Comparison of ENCODE assay signal across 36 cellular contexts in genomic region chr1:47209725-47210330, GRCh38. TPM values are rescaled to one million over a fixed set of nuclear protein-coding genes. Genes with fewer than 3 reads are reported as not detected.
A peak's percentile ranks its signal among the peaks of the same experiment; 100 is the strongest.
DNase-seq lines count a peak whose midpoint lies in the region; ATAC-seq and TF ChIP-seq lines count a peak whose summit lies in the region.
"Had no signal": no experiment of that assay in that cellular context is flagged by ENCODE, and none has a peak within 500 bp of the region (broad histone marks: within the 10 kb centered on the region; RNA-seq: fewer than 3 reads in every experiment).

No MANE protein-coding gene starts in this region.

- peaks cover 25% of the 10 kb centered on the region for H3K4me1 ChIP-seq in mammary epithelial cell (ENCODE audit: insufficient read depth, low read length)
- no peaks in the 10 kb centered on the region for H3K4me1 ChIP-seq in RWPE2 (ENCODE audit: insufficient read depth, poor library complexity, severe bottlenecking)
- no peaks in the 10 kb centered on the region for H3K4me1 ChIP-seq in foreskin keratinocyte
- H3K4me1 ChIP-seq: ascending aorta, psoas muscle had no signal

- dilution Hi-C loops in mammary epithelial cell (cut with HindIII; ENCODE audit: low sequenced_read_pairs), result no loop called here

- peaks cover under 1% of the 10 kb centered on the region for H3K27me3 Mint-ChIP-seq in MCF 10A (ENCODE audit: insufficient read depth, unreplicated experiment)

- in situ Hi-C loops in mammary epithelial cell (cut with MboI; ENCODE audit: low sequenced_read_pairs in 2 of 2), result no loop called here

- H4K20me1 ChIP-seq in mammary epithelial cell (ENCODE audit: insufficient read depth, low read length), result no peaks in the 10 kb centered on the region

- H3K27me3 ChIP-seq in mammary epithelial cell (ENCODE audit: insufficient read depth, low read length) (no peaks in the 10 kb centered on the region), RWPE2 (ENCODE audit: insufficient read depth, poor library complexity, severe bottlenecking) (no peaks in the 10 kb centered on the region), foreskin keratinocyte (peaks cover 16% of the 10 kb centered on the region)
- H3K27me3 ChIP-seq: ascending aorta had no signal

- H3K4me3 ChIP-seq in mammary epithelial cell (replicated peaks in 1 of 3; ENCODE audit: insufficient read depth in 1 of 3, low read depth in 2 of 3, low read length in 3 of 3), result no peak overlapping the region
- H3K4me3 ChIP-seq in RWPE2 (ENCODE audit: severe bottlenecking), result no peak overlapping the region
- H3K4me3 ChIP-seq: ascending aorta, cardiac muscle cell, heart left ventricle, lower lobe of right lung, psoas muscle had no signal

- no peak overlapping the region for H3K27ac Mint-ChIP-seq in MCF 10A (ENCODE audit: low read depth, unreplicated experiment)
- H3K27ac Mint-ChIP-seq: GM23338; stimulated activated memory B cell treated with anti-CD40 and anti-IgM and Interleukin-4, amounts not matched to agents 10 μg/mL and 1 μg/mL and 100 μg/mL, for 72 hours had no signal

- ATAC-seq in RWPE2 (ENCODE audit: low read depth), result peak; percentile 32; the same call in 1 of the 3 replicates
- ATAC-seq in foreskin keratinocyte, result peak; percentile 66
- no peak for ATAC-seq in HG02981 (IDR thresholded peaks at IDR 0.05; ENCODE audit: unreplicated experiment)
- ATAC-seq in HG02885 (IDR thresholded peaks at IDR 0.05; ENCODE audit: poor library complexity, unreplicated experiment), result no peak
- ATAC-seq: heart left ventricle; lower lobe of right lung; naive thymus-derived CD8-positive, alpha-beta T cell; psoas muscle; stimulated activated memory B cell treated with anti-CD40 and anti-IgM and Interleukin-4, amounts not matched to agents 10 μg/mL and 1 μg/mL and 100 μg/mL, for 72 hours had no signal

- DNase-seq in mammary epithelial cell, result peak; percentile 36
- DNase-seq in MCF 10A (ENCODE audit: unreplicated experiment), result no peak
- no peak for DNase-seq in RWPE2 (ENCODE audit: low spot score)
- DNase-seq in foreskin keratinocyte, result peak; percentile 23 to 75
- no peak for DNase-seq in HUDEP-2 (lab: John Stamatoyannopoulos, UW; ENCODE audit: unreplicated experiment in 76 of 76)
- DNase-seq in activated T-cell treated with anti-CD3 and anti-CD28 coated beads, Interleukin-2, amount 50 U/mL, for 48 hours, result no peak
- DNase-seq: activated CD4-positive, alpha-beta T cell treated with anti-CD3 and anti-CD28 coated beads for 48 hours; activated CD8-positive, alpha-beta memory T cell treated with anti-CD3 and anti-CD28 coated beads for 24 hours; activated gamma-delta T cell; activated T-cell treated with anti-CD3 and anti-CD28 coated beads for 4 hours; C1 segment of cervical spinal cord; DMS153; effector CD4-positive, alpha-beta T cell; erythroblast; heart left ventricle; kidney; lower lobe of right lung; naive thymus-derived CD8-positive, alpha-beta T cell; NCI-H1092 treated with DMSO at 0.1 percent for 48 hours; NCI-H187; NCI-H446 treated with DMSO at 0.1 percent for 48 hours; NCI-H774; nucleus accumbens; psoas muscle; substantia nigra had no signal

- WGBS in mammary epithelial cell (ENCODE audit: low coverage, missing lambda C conversion rate), result 62% methylated on average over 2 of the region's 3 CpGs

- CTCF ChIA-PET in mammary epithelial cell (lab: Charles Lee; ENCODE audit: low non-redundant PET), result no interaction called here
- CTCF ChIA-PET in MCF 10A (lab: Yijun Ruan, JAX), result interaction anchor here (4.5 kb wide), 1 partner anchor 17 kb away, joined by 26 read pairs; no protein-coding TSS in a partner anchor

- H3K36me3 Mint-ChIP-seq in MCF 10A (ENCODE audit: insufficient read depth, unreplicated experiment), result no peaks in the 10 kb centered on the region
- H3K36me3 Mint-ChIP-seq: IgD-negative memory B cell; naive thymus-derived CD8-positive, alpha-beta T cell; stimulated activated memory B cell treated with anti-CD40 and anti-IgM and Interleukin-4, amounts not matched to agents 10 μg/mL and 1 μg/mL and 100 μg/mL, for 72 hours had no signal

- H3K27ac ChIP-seq in mammary epithelial cell (ENCODE audit: insufficient read depth, low read depth, low read length), result no peak overlapping the region
- H3K27ac ChIP-seq in RWPE2 (ENCODE audit: poor library complexity, severe bottlenecking), result no peak overlapping the region
- no peak overlapping the region for H3K27ac ChIP-seq in foreskin keratinocyte
- H3K27ac ChIP-seq: 22Rv1, ascending aorta, cardiac muscle cell, lower lobe of right lung, psoas muscle had no signal

- BruUV-seq in mammary epithelial cell (replicated peaks; lab: Mats Ljungman, UMichigan) (no TSS peak), MCF 10A (replicated peaks; lab: Mats Ljungman, UMichigan) (no TSS peak)

- H3K9ac ChIP-seq in mammary epithelial cell (ENCODE audit: insufficient read depth, low read length), result no peak overlapping the region

- H3K4me2 ChIP-seq in mammary epithelial cell (ENCODE audit: insufficient read depth, low read depth, low read length), result no peak overlapping the region

- H3K9me3 ChIP-seq in mammary epithelial cell (replicated peaks; ENCODE audit: insufficient read depth, low read length), result no peaks in the 10 kb centered on the region
- H3K9me3 ChIP-seq in RWPE2 (ENCODE audit: severe bottlenecking), result no peaks in the 10 kb centered on the region
- H3K9me3 ChIP-seq: ascending aorta, heart left ventricle, lower lobe of right lung, psoas muscle had no signal

- no peaks in the 10 kb centered on the region for H3K36me3 ChIP-seq in mammary epithelial cell (ENCODE audit: insufficient read depth, low read length)
- H3K36me3 ChIP-seq in RWPE2 (ENCODE audit: low read depth), result no peaks in the 10 kb centered on the region
- H3K36me3 ChIP-seq: ascending aorta, cardiac muscle cell, heart left ventricle, lower lobe of right lung had no signal

- no peaks in the 10 kb centered on the region for H3K79me2 ChIP-seq in mammary epithelial cell (ENCODE audit: insufficient read depth, low read length)

- POLR2A ChIA-PET in MCF 10A (lab: Yijun Ruan, JAX), result no interaction called here

- no peaks in the 10 kb centered on the region for H3K4me1 Mint-ChIP-seq in MCF 10A (ENCODE audit: insufficient read depth, unreplicated experiment)
- H3K4me1 Mint-ChIP-seq: IgD-negative memory B cell; naive thymus-derived CD8-positive, alpha-beta T cell; stimulated activated memory B cell treated with anti-CD40 and anti-IgM and Interleukin-4, amounts not matched to agents 10 μg/mL and 1 μg/mL and 100 μg/mL, for 72 hours had no signal

- no peak overlapping the region for H3K4me3 Mint-ChIP-seq in MCF 10A (ENCODE audit: unreplicated experiment)
- H3K4me3 Mint-ChIP-seq: IgD-negative memory B cell; naive thymus-derived CD8-positive, alpha-beta T cell; stimulated activated memory B cell treated with anti-CD40 and anti-IgM and Interleukin-4, amounts not matched to agents 10 μg/mL and 1 μg/mL and 100 μg/mL, for 72 hours had no signal

- H2AFZ ChIP-seq in mammary epithelial cell (ENCODE audit: low read depth, low read length), result no peak overlapping the region

- intact Hi-C loops in mammary epithelial cell (cut with micrococcal nuclease), result no loop called here
- intact Hi-C loops in MCF 10A (cut with micrococcal nuclease), result no loop called here

- TF ChIP-seq CTCF in mammary epithelial cell (conservative IDR thresholded peaks at IDR 0.05 in 1 of 2, IDR thresholded peaks at IDR 0.05 in 1 of 2; ENCODE audit: extremely low read depth in 1 of 2, insufficient read depth in 1 of 2, low read depth in 1 of 2, low read length in 2 of 2) (no peak), MCF 10A (IDR thresholded peaks at IDR 0.05; ENCODE audit: unreplicated experiment) (no peak), RWPE2 (IDR thresholded peaks at IDR 0.05; ENCODE audit: poor library complexity, severe bottlenecking) (no peak), foreskin keratinocyte (conservative IDR thresholded peaks at IDR 0.05) (no peak)

- H3K9me3 Mint-ChIP-seq in MCF 10A (ENCODE audit: unreplicated experiment), result no peaks in the 10 kb centered on the region
- H3K9me3 Mint-ChIP-seq: IgD-negative memory B cell; naive thymus-derived CD8-positive, alpha-beta T cell; stimulated activated memory B cell treated with anti-CD40 and anti-IgM and Interleukin-4, amounts not matched to agents 10 μg/mL and 1 μg/mL and 100 μg/mL, for 72 hours had no signal

RNA-seq across cellular contexts. Expression of gene PDZK1IP1, which starts 20.0 kb away (rescaled TPM):
- total RNA-seq in mammary epithelial cell (1 to 10 TPM in 1 of 2 donors, not detected in 1; 1.8 TPM), MCF 10A (2022) (17.9 and 19.6 TPM in 2 replicates), foreskin keratinocyte (0.46 and 0.65 TPM in 2 replicates)
- polyA plus RNA-seq in mammary epithelial cell (0.36 TPM), foreskin keratinocyte (0.66 and 0.85 TPM in 2 replicates)
- polyA minus RNA-seq in mammary epithelial cell, result not detected
- total RNA-seq: ascending aorta; cardiac muscle cell; G401; GM23338; naive thymus-derived CD8-positive, alpha-beta T cell; SK-MEL-5; skeletal muscle tissue had no signal
- polyA plus RNA-seq: cardiac muscle cell; GM23338; heart left ventricle; naive thymus-derived CD8-positive, alpha-beta T cell had no signal

RNA-seq across cellular contexts. Expression of gene TAL1, which starts 22.2 kb away (rescaled TPM):
- total RNA-seq in mammary epithelial cell, result not detected
- not detected for polyA plus RNA-seq in mammary epithelial cell
- polyA minus RNA-seq in mammary epithelial cell, result not detected
- total RNA-seq in MCF 10A (2022), result not detected in 2 replicates
- total RNA-seq in foreskin keratinocyte, result not detected in 2 replicates
- not detected in 2 replicates for polyA plus RNA-seq in foreskin keratinocyte
- total RNA-seq: G401; GM23338; naive thymus-derived CD8-positive, alpha-beta T cell had no signal
- polyA plus RNA-seq: GM23338; naive thymus-derived CD8-positive, alpha-beta T cell had no signal

Comparison
In these comparisons a context has a peak if more than half of its experiments do, and no peak if none do; other contexts are left out.
1. DNase-seq: peak in mammary epithelial cell (single experiment) and foreskin keratinocyte (2 of 2); none in MCF 10A (single experiment), RWPE2 (single experiment), HUDEP-2 (0 of 76) and activated T-cell treated with anti-CD3 and anti-CD28 coated beads, Interleukin-2, amount 50 U/mL, for 48 hours (0 of 2).
2. ATAC-seq: peak in RWPE2 (single experiment) and foreskin keratinocyte (single experiment); none in HG02981 (single experiment) and HG02885 (single experiment).